Comparison of ENCODE assay signal across 8 cellular contexts in genomic region chr9:83537331-83538171, GRCh38. TPM values are rescaled to one million over a fixed set of nuclear protein-coding genes. Genes with fewer than 3 reads are reported as not detected.
DNase-seq lines count a peak whose midpoint lies in the region; ATAC-seq, FAIRE-seq and TF ChIP-seq lines count a peak whose summit lies in the region.

No MANE protein-coding gene starts in this region.

- no peak for TF ChIP-seq POLR2A in spleen (IDR thresholded peaks at IDR 0.05)

- no peak for ATAC-seq in HG03280 (IDR thresholded peaks at IDR 0.05; ENCODE audit: unreplicated experiment)
- no peak for ATAC-seq in GM18520 (IDR thresholded peaks at IDR 0.05; ENCODE audit: unreplicated experiment)

- in situ Hi-C loops in HAP-1 (cut with MboI; ENCODE audit: low sequenced_read_pairs), result no loop called here

- H3K9ac ChIP-seq in keratinocyte (ENCODE audit: control insufficient read depth, extremely low read depth, insufficient read depth, low read length), result no peak overlapping the region

- H3K27ac ChIP-seq in keratinocyte (ENCODE audit: control insufficient read depth, insufficient read depth, low read length), result no peak overlapping the region
- H3K27ac ChIP-seq in spleen, result peak overlapping the region in 7 of 8 donors; percentile 74 to 86 (median 81)

- no peaks in the 10 kb centered on the region for H3K36me3 ChIP-seq in HAP-1 (replicated peaks)
- H3K36me3 ChIP-seq in keratinocyte (ENCODE audit: control insufficient read depth in 2 of 2, extremely low read depth in 1 of 2, insufficient read depth in 2 of 2, low read length in 2 of 2), result no peaks in the 10 kb centered on the region
- no peaks in the 10 kb centered on the region for H3K36me3 ChIP-seq in spleen

- no peaks in the 10 kb centered on the region for H3K79me2 ChIP-seq in keratinocyte (ENCODE audit: control insufficient read depth, insufficient read depth, low read length)

- dilution Hi-C loops in keratinocyte (cut with MboI; ENCODE audit: extremely low pct_ligation_motif_present, low sequenced_read_pairs), result no loop called here

- H2AFZ ChIP-seq in keratinocyte (ENCODE audit: control insufficient read depth, low read length), result no peak overlapping the region

- peak overlapping the region; percentile 41 for H3K4me2 ChIP-seq in keratinocyte (ENCODE audit: control insufficient read depth, extremely low read depth, insufficient read depth, low read depth, low read length)

- peaks cover 12% of the 10 kb centered on the region for H3K27me3 ChIP-seq in HAP-1 (ENCODE audit: low read depth)
- peaks cover 38% of the 10 kb centered on the region for H3K27me3 ChIP-seq in keratinocyte (ENCODE audit: control insufficient read depth, extremely low read depth, insufficient read depth, low read length)
- H3K27me3 ChIP-seq in spleen (replicated peaks in 1 of 7), result peaks cover 0 to 37% (median 14%) of the 10 kb centered on the region in 7 donors

- H3K4me3 ChIP-seq in HAP-1, result 0 out of 2 replicates have a peak overlapping the region, but pooled peaks have one; percentile 23
- peak overlapping the region in 1 of 3 experiments; percentile 34 for H3K4me3 ChIP-seq in keratinocyte (ENCODE audit: control insufficient read depth in 2 of 3, extremely low read depth in 1 of 3, insufficient read depth in 2 of 3, low read depth in 1 of 3, low read length in 3 of 3)
- peak overlapping the region; percentile 45 to 73 (median 67) for H3K4me3 ChIP-seq in spleen

- DNase-seq in HAP-1 (ENCODE audit: low spot score in 2 of 2) (no peak), astrocyte of the hippocampus (ENCODE audit: low read depth, low spot score) (peak; percentile 60), keratinocyte (ENCODE audit: low read depth, low spot score) (no peak), spleen (peak; percentile 77), DMS153 treated with DMSO at 0.1 percent for 48 hours (lab: John Stamatoyannopoulos, UW; ENCODE audit: unreplicated experiment) (no peak), germinal center (ENCODE audit: low spot score) (no peak)

- WGBS in spleen, 5 donors, result 3 to 12% (median 3%) methylated on average over 27 to 63 of the region's 63 CpGs

- no peaks in the 10 kb centered on the region for H3K4me1 ChIP-seq in HAP-1
- H3K4me1 ChIP-seq in keratinocyte (ENCODE audit: control insufficient read depth, extremely low read depth, insufficient read depth, low read length), result no peaks in the 10 kb centered on the region
- H3K4me1 ChIP-seq in spleen, result peaks cover 7 to 37% (median 24%) of the 10 kb centered on the region in 6 donors

- H3K9me3 ChIP-seq in HAP-1 (no peaks in the 10 kb centered on the region; the same call in 1 of the 2 replicates), keratinocyte (ENCODE audit: control insufficient read depth, low read depth, low read length) (no peaks in the 10 kb centered on the region), spleen (no peaks in the 10 kb centered on the region)

- no peak for FAIRE-seq in keratinocyte (lab: Jason Lieb, UNC)

- intact Hi-C loops in spleen (cut with DNase I; ENCODE audit: low total_unique reads), result no loop called here

- H3K9me1 ChIP-seq in keratinocyte (ENCODE audit: control insufficient read depth, extremely low read depth, insufficient read depth, low read length), result no peaks in the 10 kb centered on the region

- no peaks in the 10 kb centered on the region for H4K20me1 ChIP-seq in keratinocyte (ENCODE audit: control insufficient read depth, extremely low read depth, insufficient read depth, low read length)

- TF ChIP-seq CTCF in keratinocyte (optimal IDR thresholded peaks at IDR 0.05 in 1 of 3, IDR thresholded peaks at IDR 0.05 in 1 of 3, conservative IDR thresholded peaks at IDR 0.05 in 1 of 3; ENCODE audit: extremely low read depth in 1 of 3, insufficient read depth in 2 of 3, low read length in 3 of 3) (no peak), spleen (IDR thresholded peaks at IDR 0.05 in 8 of 11, conservative IDR thresholded peaks at IDR 0.05 in 3 of 11) (no peak)

RNA-seq across cellular contexts. Expression of gene FRMD3, which starts 0.7 kb away (rescaled TPM):
- polyA plus RNA-seq in keratinocyte (0.07 to 0.21 TPM (median 0.10 TPM) in 3 replicates), spleen (1 to 10 TPM in 2 of 3 donors, under 1 TPM in 1; 0.82 to 3.1 (median 1.0) TPM)
- polyA plus RNA-seq in keratinocyte (2011; ENCODE audit: low read depth), result 0.92 TPM
- polyA plus RNA-seq in keratinocyte (2011; cell fraction: cytosol; rRNA removed), result 0.18 and 0.38 TPM in 2 replicates
- 0.60 and 0.61 TPM in 2 replicates for polyA plus RNA-seq in keratinocyte (2011; cell fraction: nucleus; rRNA removed)
- polyA plus RNA-seq in keratinocyte (2012; ENCODE audit: low replicate concordance), result 0.21 and 0.30 TPM in 2 replicates
- 0.16 to 0.26 TPM in 2 of 3 replicates, not detected in the other for polyA minus RNA-seq in keratinocyte
- not detected for polyA minus RNA-seq in keratinocyte (2011; cell fraction: cytosol; rRNA and poly(A)+ RNA removed)
- 0.31 and 0.32 TPM in 2 replicates for polyA minus RNA-seq in keratinocyte (2011; cell fraction: nucleus; rRNA and poly(A)+ RNA removed)
- total RNA-seq in spleen, result 10 to 100 TPM; 10.5 to 45.8 (median 21.1) TPM

Comparison
In these comparisons a context has a peak if more than half of its experiments do, and no peak if none do; other contexts are left out.
1. DNase-seq: peak in astrocyte of the hippocampus (single experiment) and spleen (single experiment); none in HAP-1 (0 of 2), keratinocyte (single experiment), DMS153 treated with DMSO at 0.1 percent for 48 hours (single experiment) and germinal center (single experiment).